In genomic region chr4:87045659-87046058, GRCh38 we compare ENCODE assay signal across 13 cellular contexts.
A peak's percentile ranks its signal among the peaks of the same experiment; 100 is the strongest.
DNase-seq lines count a peak whose midpoint lies in the region; ATAC-seq and TF ChIP-seq lines count a peak whose summit lies in the region.
"Had no signal": no experiment of that assay in that cellular context is flagged by ENCODE, and none has a peak within 500 bp of the region (broad histone marks: within the 10 kb centered on the region; RNA-seq: fewer than 3 reads in every experiment).

No MANE protein-coding gene starts in this region.

- H3K36me3 ChIP-seq in ascending aorta (peaks cover 4 to 10% of the 10 kb centered on the region in 2 donors), gastroesophageal sphincter (peaks cover 0 to 11% of the 10 kb centered on the region in 2 donors), thymus (ENCODE audit: control insufficient read depth, insufficient read depth) (peaks cover 17% of the 10 kb centered on the region)

- intact Hi-C loops in ascending aorta (cut with DNase I), result no loop called here

- WGBS in gastroesophageal sphincter (ENCODE audit: low coverage in 1 of 2), 2 donors, result 11 to 13% methylated on average over 3 of the region's 3 CpGs
- WGBS in thymus, result 83% methylated on average over 3 of the region's 3 CpGs

- H3K27me3 ChIP-seq in ascending aorta (no peaks in the 10 kb centered on the region), gastroesophageal sphincter (no peaks in the 10 kb centered on the region), thymus (ENCODE audit: control insufficient read depth, insufficient read depth) (no peaks in the 10 kb centered on the region)

- TF ChIP-seq CTCF in ascending aorta (IDR thresholded peaks at IDR 0.05) (no peak), gastroesophageal sphincter (IDR thresholded peaks at IDR 0.05) (no peak), nephron progenitor cell (IDR thresholded peaks at IDR 0.05) (no peak), mesothelial cell of epicardium (IDR thresholded peaks at IDR 0.05; ENCODE audit: unreplicated experiment) (no peak)

- H3K4me1 ChIP-seq in ascending aorta (peaks cover 5 to 45% of the 10 kb centered on the region in 2 donors), gastroesophageal sphincter (peaks cover 14 to 96% (median 35%) of the 10 kb centered on the region in 3 donors), thymus (ENCODE audit: control insufficient read depth, insufficient read depth, low read length) (peaks cover 4% of the 10 kb centered on the region)

- no peak for TF ChIP-seq EP300 in gastroesophageal sphincter (IDR thresholded peaks at IDR 0.05)

- H3K27me3 Mint-ChIP-seq in nephron progenitor cell (ENCODE audit: low read depth, poor library complexity), result no peaks in the 10 kb centered on the region
- H3K27me3 Mint-ChIP-seq in mesothelial cell of epicardium (ENCODE audit: low read depth), result no peaks in the 10 kb centered on the region

- no peak for DNase-seq in ascending aorta (ENCODE audit: low spot score in 2 of 2)
- DNase-seq in nephron progenitor cell, result no peak
- no peak for DNase-seq in mesothelial cell of epicardium (ENCODE audit: low spot score in 2 of 2, unreplicated experiment in 2 of 2)
- no peak for DNase-seq in hepatic stellate cell (ENCODE audit: low spot score)
- no peak for DNase-seq in DMS79 treated with DMSO at 0.1 percent for 48 hours (lab: John Stamatoyannopoulos, UW)
- DNase-seq: activated naive CD4-positive, alpha-beta T cell treated with anti-CD3 and anti-CD28 coated beads for 36 hours; cortex of kidney; foreskin melanocyte; Kasumi-1; NCI-H187 treated with DMSO at 0.1 percent for 48 hours had no signal

- no peaks in the 10 kb centered on the region for H3K9me3 Mint-ChIP-seq in nephron progenitor cell
- H3K9me3 Mint-ChIP-seq in mesothelial cell of epicardium, result no peaks in the 10 kb centered on the region
- H3K9me3 Mint-ChIP-seq: activated naive CD4-positive, alpha-beta T cell treated with anti-CD3 and anti-CD28 coated beads for 36 hours had no signal

- H3K4me3 Mint-ChIP-seq in nephron progenitor cell (no peak overlapping the region), mesothelial cell of epicardium (no peak overlapping the region)
- H3K4me3 Mint-ChIP-seq: activated naive CD4-positive, alpha-beta T cell treated with anti-CD3 and anti-CD28 coated beads for 36 hours had no signal

- ATAC-seq in gastroesophageal sphincter (peak; percentile 71), GM18873 (IDR thresholded peaks at IDR 0.05; ENCODE audit: low FRiP score, unreplicated experiment) (no peak)

- peak overlapping the region; percentile 19 to 48 for H3K4me3 ChIP-seq in ascending aorta
- H3K4me3 ChIP-seq in gastroesophageal sphincter, result peak overlapping the region; percentile 29 to 36
- H3K4me3 ChIP-seq in thymus (ENCODE audit: low read length), result no peak overlapping the region

- H3K36me3 Mint-ChIP-seq in nephron progenitor cell (ENCODE audit: low read depth) (peaks cover 46% of the 10 kb centered on the region), mesothelial cell of epicardium (peaks cover 4% of the 10 kb centered on the region)

- no peaks in the 10 kb centered on the region for H3K9me3 ChIP-seq in ascending aorta
- H3K9me3 ChIP-seq in gastroesophageal sphincter, result no peaks in the 10 kb centered on the region
- no peaks in the 10 kb centered on the region for H3K9me3 ChIP-seq in thymus (ENCODE audit: control insufficient read depth)

- peaks cover 40% of the 10 kb centered on the region for H3K4me1 Mint-ChIP-seq in nephron progenitor cell
- peaks cover 7% of the 10 kb centered on the region for H3K4me1 Mint-ChIP-seq in mesothelial cell of epicardium

- H3K27ac ChIP-seq in ascending aorta (peak overlapping the region; percentile 86 to 87), gastroesophageal sphincter (peak overlapping the region; percentile 81 to 90 (median 84)), thymus (ENCODE audit: low read depth) (peak overlapping the region; percentile 65)

- peak overlapping the region; percentile 91 for H3K27ac Mint-ChIP-seq in nephron progenitor cell
- H3K27ac Mint-ChIP-seq in mesothelial cell of epicardium, result no peak overlapping the region
- H3K27ac Mint-ChIP-seq: activated naive CD4-positive, alpha-beta T cell treated with anti-CD3 and anti-CD28 coated beads for 36 hours had no signal

- TF ChIP-seq POLR2A in gastroesophageal sphincter (IDR thresholded peaks at IDR 0.05), result no peak
